In the genomic region with DNA sequence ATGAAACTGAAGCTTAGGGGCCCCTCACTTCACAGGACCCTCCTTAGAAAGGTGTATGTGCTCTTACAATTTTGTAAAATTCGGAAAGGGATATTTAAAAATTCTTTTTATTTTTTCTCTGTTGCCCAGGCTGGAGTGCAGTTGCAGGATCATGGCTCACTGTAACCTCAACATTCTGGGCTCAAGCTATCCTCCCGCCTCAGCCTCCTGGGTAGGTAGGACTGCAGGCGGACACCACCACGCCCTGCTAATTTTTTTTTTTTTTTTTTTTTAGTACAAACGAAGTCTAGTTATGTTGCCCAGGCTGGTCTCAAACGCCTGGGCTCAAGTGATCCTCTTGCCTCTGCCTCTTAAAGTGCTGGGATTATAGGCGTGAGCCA, we compare ENCODE assay signal across 25 cellular contexts. TPM values are rescaled to one million over a fixed set of nuclear protein-coding genes. Genes with fewer than 3 reads are reported as not detected.
A peak's percentile ranks its signal among the peaks of the same experiment; 100 is the strongest.
DNase-seq lines count a peak whose midpoint lies in the region; ATAC-seq, FAIRE-seq and TF ChIP-seq lines count a peak whose summit lies in the region.
"Had no signal": no experiment of that assay in that cellular context is flagged by ENCODE, and none has a peak within 500 bp of the region (broad histone marks: within the 10 kb centered on the region; RNA-seq: fewer than 3 reads in every experiment).

No MANE protein-coding gene starts in this region.

- H3K23ac ChIP-seq in H9 (ENCODE audit: insufficient read length, low read depth, low read length) (no peak overlapping the region), H1 (ENCODE audit: insufficient read length) (no peak overlapping the region), trophoblast cell (ENCODE audit: low read length) (no peak overlapping the region)

- H2BK12ac ChIP-seq in H9 (ENCODE audit: insufficient read length, low read depth, low read length) (no peak overlapping the region), H1 (ENCODE audit: low read depth, low read length) (no peak overlapping the region; the same call in 1 of the 2 replicates), trophoblast cell (ENCODE audit: low read length) (no peak overlapping the region)

- no peak for TF ChIP-seq CTCF in H9 (conservative IDR thresholded peaks at IDR 0.05)
- TF ChIP-seq CTCF in OCI-LY7 (conservative IDR thresholded peaks at IDR 0.05; ENCODE audit: low read length), result no peak
- no peak for TF ChIP-seq CTCF in H1 (IDR thresholded peaks at IDR 0.05; ENCODE audit: control extremely low read depth in 1 of 3, insufficient read depth in 1 of 3, low read depth in 1 of 3, low read length in 3 of 3)

- no peak overlapping the region for H3T11ph ChIP-seq in H9 (ENCODE audit: low read length)

- no peak overlapping the region for H2BK15ac ChIP-seq in H9 (ENCODE audit: low read depth, low read length)
- no peak overlapping the region for H2BK15ac ChIP-seq in H1 (ENCODE audit: low read length)

- H3K27me3 ChIP-seq in H9 (ENCODE audit: insufficient read depth, low read length) (no peaks in the 10 kb centered on the region), H1 (replicated peaks in 1 of 4; ENCODE audit: control insufficient read depth in 3 of 4, extremely low read depth in 1 of 4, insufficient read depth in 3 of 4, low read length in 3 of 4) (no peaks in the 10 kb centered on the region), trophoblast cell (ENCODE audit: insufficient read depth, low read length) (no peaks in the 10 kb centered on the region)
- H3K27me3 ChIP-seq: right atrium auricular region had no signal

- H3K9ac ChIP-seq in H9 (ENCODE audit: extremely low read depth, insufficient read length, low read length) (no peak overlapping the region), H1 (replicated peaks in 1 of 4; ENCODE audit: extremely low read depth in 1 of 4, low read depth in 3 of 4, low read length in 3 of 4) (no peak overlapping the region), trophoblast cell (ENCODE audit: low read length) (no peak overlapping the region)

- H2AFZ ChIP-seq in H9 (ENCODE audit: low read length) (no peak overlapping the region), OCI-LY7 (ENCODE audit: low read length) (peak overlapping the region; percentile 40; the same call in 1 of the 2 replicates), H1 (ENCODE audit: low read length) (no peak overlapping the region), trophoblast cell (ENCODE audit: insufficient read depth, low read length, poor library complexity) (no peak overlapping the region)

- no peak for DNase-seq in H9
- peak; percentile 26 for DNase-seq in OCI-LY7 (ENCODE audit: low spot score)
- no peak for DNase-seq in H1 (ENCODE audit: low read depth in 1 of 2, low spot score in 2 of 2)
- DNase-seq in trophoblast cell, result no peak
- no peak for DNase-seq in NOMO-1 treated with dmso at 0.1 percent for 144 hours (lab: John Stamatoyannopoulos, UW; ENCODE audit: unreplicated experiment)
- DNase-seq: activated CD4-positive, alpha-beta T cell treated with anti-CD3 and anti-CD28 coated beads, Interleukin-2, amount 50 U/mL, for 1 hour; activated CD8-positive, alpha-beta memory T cell treated with anti-CD3 and anti-CD28 coated beads, Interleukin-2, amount 50 U/mL, for 4 hours; activated naive CD8-positive, alpha-beta T cell treated with anti-CD3 and anti-CD28 coated beads, Interleukin-2, amount 50 U/mL, for 24 hours; CD4-positive, alpha-beta T cell; cortex of kidney; GOT3; SIG-M5; stimulated activated CD8-positive, alpha-beta memory T cell treated with anti-CD3 and anti-CD28 coated beads, Interleukin-4, amount 100 ng/mL, for 48 hours had no signal

- H4K91ac ChIP-seq in H9 (ENCODE audit: insufficient read length, low read depth, low read length), result no peak overlapping the region
- no peak overlapping the region for H4K91ac ChIP-seq in H1 (replicated peaks; ENCODE audit: insufficient read length, low read length)
- H4K91ac ChIP-seq in trophoblast cell (ENCODE audit: low read depth, low read length), result peak overlapping the region; percentile 52

- no peaks in the 10 kb centered on the region for H4K20me1 ChIP-seq in H9 (ENCODE audit: control insufficient read depth, insufficient read depth, insufficient read length)
- no peaks in the 10 kb centered on the region for H4K20me1 ChIP-seq in OCI-LY7 (ENCODE audit: insufficient read depth, low read length)
- no peaks in the 10 kb centered on the region for H4K20me1 ChIP-seq in H1 (replicated peaks in 1 of 2; ENCODE audit: control insufficient read depth in 1 of 2, insufficient read depth in 2 of 2, low read length in 2 of 2)

- TF ChIP-seq RAD21 in H1 (IDR thresholded peaks at IDR 0.05 in 1 of 2, conservative IDR thresholded peaks at IDR 0.05 in 1 of 2; ENCODE audit: low read depth in 2 of 2, low read length in 2 of 2), result no peak

- no peak overlapping the region for H3K18ac ChIP-seq in H9 (ENCODE audit: insufficient read length, low read depth, low read length)
- H3K18ac ChIP-seq in H1 (ENCODE audit: extremely low read depth, low read length), result no peak overlapping the region
- H3K18ac ChIP-seq in trophoblast cell (ENCODE audit: low read length), result no peak overlapping the region

- H3K9me3 ChIP-seq in H9 (ENCODE audit: control insufficient read depth, low read depth, low read length) (no peaks in the 10 kb centered on the region), OCI-LY7 (ENCODE audit: low read length) (peaks cover 6% of the 10 kb centered on the region; the same call in 1 of the 2 replicates), H1 (ENCODE audit: insufficient read depth in 2 of 2, low read depth in 1 of 2, low read length in 1 of 2) (peaks cover 0 to 7% of the 10 kb centered on the region in 2 experiments; a peak in 1 of 4 replicates), trophoblast cell (ENCODE audit: insufficient read depth, low read depth, low read length) (peaks cover 5% of the 10 kb centered on the region)
- H3K9me3 ChIP-seq: right atrium auricular region had no signal

- H2AK5ac ChIP-seq in H9 (ENCODE audit: insufficient read length, low read length) (no peak overlapping the region), H1 (ENCODE audit: low read depth, low read length) (0 out of 2 replicates have a peak overlapping the region, but pooled peaks have one; percentile 46), trophoblast cell (ENCODE audit: low read length) (no peak overlapping the region)

- H3K4ac ChIP-seq in H9 (ENCODE audit: low read depth, low read length), result no peak overlapping the region
- H3K4ac ChIP-seq in H1 (replicated peaks; ENCODE audit: insufficient read length, low read depth, low read length), result no peak overlapping the region
- H3K4ac ChIP-seq in trophoblast cell (ENCODE audit: low read depth, low read length), result no peak overlapping the region

- H2BK5ac ChIP-seq in H9 (ENCODE audit: insufficient read length, low read length) (no peak overlapping the region), H1 (ENCODE audit: low read depth, low read length) (peak overlapping the region; percentile 36; the same call in 1 of the 2 replicates), trophoblast cell (ENCODE audit: low read depth, low read length, poor library complexity) (no peak overlapping the region)

- no peak for ATAC-seq in HG03378 (IDR thresholded peaks at IDR 0.05; ENCODE audit: unreplicated experiment)
- no peak for ATAC-seq in GM21367 (IDR thresholded peaks at IDR 0.05; ENCODE audit: unreplicated experiment)
- ATAC-seq: activated naive CD8-positive, alpha-beta T cell treated with anti-CD3 and anti-CD28 coated beads, Interleukin-2, amount 50 U/mL, for 24 hours; left lobe of liver had no signal

- H3K4me1 ChIP-seq in H9 (ENCODE audit: insufficient read depth, low read length) (peaks cover 19% of the 10 kb centered on the region; the same call in 1 of the 2 replicates), OCI-LY7 (ENCODE audit: insufficient read depth, low read length, poor library complexity, severe bottlenecking) (peaks cover 80% of the 10 kb centered on the region), H1 (replicated peaks in 1 of 4; ENCODE audit: control insufficient read depth in 3 of 4, insufficient read depth in 4 of 4, low read length in 3 of 4) (peaks cover 10 to 13% (median 11%) of the 10 kb centered on the region in 4 experiments), trophoblast cell (ENCODE audit: control insufficient read depth in 1 of 2, insufficient read depth in 2 of 2, low read length in 2 of 2) (peaks cover 9 to 14% of the 10 kb centered on the region in 2 experiments)

- peaks cover 33 to 39% of the 10 kb centered on the region in 2 experiments for H3K4me1 Mint-ChIP-seq in H9

- H3K4me3 ChIP-seq in OCI-LY7 (ENCODE audit: low read depth, low read length, poor library complexity, severe bottlenecking), result peak overlapping the region; percentile 50
- no peak overlapping the region for H3K4me3 ChIP-seq in H1 (ENCODE audit: extremely low read depth in 1 of 4, insufficient read depth in 2 of 4, low read depth in 3 of 4, low read length in 4 of 4)
- no peak overlapping the region for H3K4me3 ChIP-seq in trophoblast cell (ENCODE audit: low read depth, low read length)
- H3K4me3 ChIP-seq: right atrium auricular region had no signal

- no peak overlapping the region for H3K56ac ChIP-seq in H9 (ENCODE audit: insufficient read length, low read depth, low read length)
- no peak overlapping the region for H3K56ac ChIP-seq in H1 (replicated peaks; ENCODE audit: insufficient read length, low read depth, low read length)

- H3K4me3 Mint-ChIP-seq in H9, result no peak overlapping the region
- H3K4me3 Mint-ChIP-seq: activated naive CD8-positive, alpha-beta T cell treated with anti-CD3 and anti-CD28 coated beads, Interleukin-2, amount 50 U/mL, for 24 hours; CD4-positive, alpha-beta T cell had no signal

- peaks cover 15% of the 10 kb centered on the region for H3K36me3 ChIP-seq in OCI-LY7 (ENCODE audit: insufficient read depth, low read length)
- H3K36me3 ChIP-seq in H1 (ENCODE audit: control insufficient read depth in 2 of 4, insufficient read depth in 4 of 4, low read length in 3 of 4), result 0 out of 8 replicates have a peak, but pooled peaks cover 0 to 3% (median 0%) of the 10 kb centered on the region in 4 experiments
- no peaks in the 10 kb centered on the region for H3K36me3 ChIP-seq in trophoblast cell (ENCODE audit: control insufficient read depth in 1 of 2, insufficient read depth in 2 of 2, low read length in 2 of 2)
- H3K36me3 ChIP-seq: right atrium auricular region had no signal

- H2BK120ac ChIP-seq in H9 (ENCODE audit: low read depth, low read length, poor library complexity, severe bottlenecking), result no peak overlapping the region
- peak overlapping the region; percentile 38 for H2BK120ac ChIP-seq in H1 (replicated peaks; ENCODE audit: low read depth, low read length)
- H2BK120ac ChIP-seq in trophoblast cell (ENCODE audit: insufficient read depth, low read length, poor library complexity), result no peak overlapping the region

- H3K79me2 ChIP-seq in H9 (ENCODE audit: insufficient read depth, low read length) (no peaks in the 10 kb centered on the region), OCI-LY7 (ENCODE audit: insufficient read depth, low read depth, low read length) (peaks cover 8% of the 10 kb centered on the region; the same call in 1 of the 2 replicates), H1 (ENCODE audit: control insufficient read depth in 1 of 2, insufficient read depth in 2 of 2, low read length in 2 of 2) (no peaks in the 10 kb centered on the region), trophoblast cell (ENCODE audit: control insufficient read depth, insufficient read depth, low read length, poor library complexity) (no peaks in the 10 kb centered on the region)

- H4K5ac ChIP-seq in H9 (ENCODE audit: insufficient read length, low read depth, low read length) (no peak overlapping the region), H1 (ENCODE audit: insufficient read length, low read depth, low read length) (no peak overlapping the region)

- no peak for TF ChIP-seq EP300 in H1 (IDR thresholded peaks at IDR 0.05; ENCODE audit: borderline replicate concordance in 1 of 2, low read depth in 2 of 2, low read length in 2 of 2)

- no peaks in the 10 kb centered on the region for H3K23me2 ChIP-seq in H9 (ENCODE audit: insufficient read length, low read depth, low read length, poor library complexity, severe bottlenecking)
- H3K23me2 ChIP-seq in H1 (ENCODE audit: low read depth, low read length), result 0 out of 2 replicates have a peak, but pooled peaks cover 2% of the 10 kb centered on the region

- H2BK20ac ChIP-seq in H9 (ENCODE audit: low read depth, low read length, poor library complexity, severe bottlenecking) (no peak overlapping the region), H1 (ENCODE audit: low read length) (no peak overlapping the region)

- H3K4me2 ChIP-seq in H9 (ENCODE audit: insufficient read depth, insufficient read length, low read length) (no peak overlapping the region), OCI-LY7 (ENCODE audit: low read length) (peak overlapping the region; percentile 80), H1 (ENCODE audit: insufficient read depth in 1 of 2, low read depth in 2 of 2, low read length in 2 of 2) (no peak overlapping the region), trophoblast cell (ENCODE audit: low read length) (no peak overlapping the region)

- no TSS peak for BruUV-seq in OCI-LY7 (replicated peaks; lab: Mats Ljungman, UMichigan)

- H4K8ac ChIP-seq in H9 (replicated peaks; ENCODE audit: insufficient read length, low read depth, low read length), result no peak overlapping the region
- H4K8ac ChIP-seq in H1 (ENCODE audit: extremely low read depth, insufficient read depth, low read length), result no peak overlapping the region
- H4K8ac ChIP-seq in trophoblast cell (ENCODE audit: low read depth, low read length), result no peak overlapping the region

- peak overlapping the region in 2 of 3 experiments; percentile 89 to 93; a peak in 3 of 7 replicates for H3K27ac Mint-ChIP-seq in H9
- H3K27ac Mint-ChIP-seq: activated naive CD8-positive, alpha-beta T cell treated with anti-CD3 and anti-CD28 coated beads, Interleukin-2, amount 50 U/mL, for 24 hours; activated T-helper 2 cell treated with anti-CD3 and anti-CD28 coated beads, Interferon-gamma antibody, Interleukin-2, Interleukin-4, amounts not matched to agents 10 μg/mL and 5 μg/mL and 100 μg/mL, durations not matched to agents 14 hours and 24 hours and 36 hours; CD4-positive, alpha-beta T cell had no signal

- FAIRE-seq in H1 (lab: Jason Lieb, UNC), result no peak
- FAIRE-seq: bronchial epithelial cell, G401.6, GM19239, HTR-8/SVneo had no signal

- CTCF ChIA-PET in OCI-LY7 (lab: Charles Lee; ENCODE audit: unreplicated experiment), result no interaction called here
- CTCF ChIA-PET in H1 (lab: Charles Lee; ENCODE audit: partially characterized antibody), result interaction anchor here (1.2 to 3.1 kb wide), 2 partner anchors 9 to 20 kb away, joined by 5 to 14 read pairs; no protein-coding TSS in a partner anchor

- intact Hi-C loops in OCI-LY7 (cut with micrococcal nuclease; ENCODE audit: unreplicated experiment), result loop anchor here (2.0 to 10.0 kb wide), 2 partner anchors 51 to 209 kb away; a partner anchor contains a TSS

- H3K27ac ChIP-seq in H9 (ENCODE audit: insufficient read length, low read depth, low read length) (no peak overlapping the region), OCI-LY7 (ENCODE audit: low read depth, low read length, poor library complexity, severe bottlenecking) (peak overlapping the region; percentile 95), H1 (ENCODE audit: low read depth, low read length) (peak overlapping the region; percentile 59; the same call in 1 of the 2 replicates), trophoblast cell (ENCODE audit: low read depth, low read length) (no peak overlapping the region)
- H3K27ac ChIP-seq: right atrium auricular region had no signal

- no peak overlapping the region for H4K12ac ChIP-seq in trophoblast cell (ENCODE audit: low read depth, low read length)

- peaks cover 4 to 8% (median 6%) of the 10 kb centered on the region in 3 experiments; a peak in 4 of 7 replicates for H3K36me3 Mint-ChIP-seq in H9 (ENCODE audit: insufficient read depth in 1 of 3, low read depth in 3 of 3)

- H3K79me1 ChIP-seq in H9 (ENCODE audit: insufficient read depth, low read depth, low read length, poor library complexity, severe bottlenecking) (no peaks in the 10 kb centered on the region), H1 (ENCODE audit: low read depth, low read length) (no peaks in the 10 kb centered on the region), trophoblast cell (ENCODE audit: low read length) (peaks cover 11% of the 10 kb centered on the region)

- H3K14ac ChIP-seq in H9 (ENCODE audit: insufficient read depth, low read length) (no peak overlapping the region), H1 (ENCODE audit: insufficient read length) (no peak overlapping the region), trophoblast cell (ENCODE audit: low read length) (no peak overlapping the region)

- H3K9me3 Mint-ChIP-seq in H9, result peaks cover 0 to 8% of the 10 kb centered on the region in 2 experiments; a peak in 3 of 5 replicates
- H3K9me3 Mint-ChIP-seq: activated naive CD8-positive, alpha-beta T cell treated with anti-CD3 and anti-CD28 coated beads, Interleukin-2, amount 50 U/mL, for 24 hours; activated T-helper 2 cell treated with anti-CD3 and anti-CD28 coated beads, Interferon-gamma antibody, Interleukin-2, Interleukin-4, amounts not matched to agents 10 μg/mL and 5 μg/mL and 100 μg/mL, durations not matched to agents 14 hours and 24 hours and 36 hours; CD4-positive, alpha-beta T cell had no signal

- no peaks in the 10 kb centered on the region for H3K9me2 ChIP-seq in OCI-LY7 (ENCODE audit: insufficient read depth, low read length)

- POLR2A ChIA-PET in OCI-LY7 (lab: Charles Lee), result interaction anchor here (0.7 to 4.4 kb wide), 9 partner anchors 9 to 167 kb away, joined by 3 to 35 read pairs (median 4); no protein-coding TSS in a partner anchor
- POLR2A ChIA-PET in H1 (lab: Charles Lee; ENCODE audit: partially characterized antibody), result no interaction called here

- no CpG with 5 or more reads among the region's 7 CpGs for WGBS in H9 (ENCODE audit: extremely low coverage, insufficient read length, low lambda C conversion rate)
- 85% methylated on average over 6 of the region's 7 CpGs; no CpG with 5 or more reads in 1 of the 2 experiments for WGBS in H1 (ENCODE audit: extremely low coverage in 1 of 2, insufficient coverage in 1 of 2, insufficient read length in 1 of 2, insufficient replicate concordance in 2 of 2, low coverage in 1 of 2, low lambda C conversion rate in 2 of 2, missing lambda C conversion rate in 1 of 2), 2 experiments
- WGBS in trophoblast cell (ENCODE audit: extremely low coverage, insufficient coverage, insufficient read length), result no CpG with 5 or more reads among the region's 7 CpGs

- H3K27me3 Mint-ChIP-seq in H9 (ENCODE audit: low read depth), result no peaks in the 10 kb centered on the region
- H3K27me3 Mint-ChIP-seq: activated naive CD8-positive, alpha-beta T cell treated with anti-CD3 and anti-CD28 coated beads, Interleukin-2, amount 50 U/mL, for 24 hours had no signal

- TF ChIP-seq POLR2A in H1 (IDR thresholded peaks at IDR 0.05; ENCODE audit: control extremely low read depth in 1 of 2, low read depth in 2 of 2, low read length in 2 of 2), result no peak

RNA-seq across cellular contexts. Expression of a gene that starts 45.1 kb away (rescaled TPM):
- total RNA-seq in H9 (2021), result 0.11 and 0.22 TPM in 2 replicates
- total RNA-seq in OCI-LY7 (2014; rRNA removed; shearing (Covaris generic)), result not detected in 2 replicates
- 0.13 and 0.20 TPM in 2 replicates for total RNA-seq in OCI-LY7 (2022)
- total RNA-seq in H1 (2021; fragmentation: NEBNext Ultra II Directional; extraction: Animal tissue kit (Norgen Biotek cat#: 25700)), result 0.19 and 0.34 TPM in 2 replicates
- 0.93 and 0.97 TPM in 2 replicates for polyA plus RNA-seq in H1 (2011; rRNA removed)
- polyA plus RNA-seq in H1 (2011; cell fraction: cytosol; rRNA removed), result 1.2 TPM
- polyA plus RNA-seq in H1 (2011; cell fraction: nucleus; rRNA removed), result 0.37 TPM
- 0.59 to 0.94 TPM (median 0.87 TPM) in 4 replicates for polyA plus RNA-seq in H1 (2012, experiment 1 of 2)
- 0.42 TPM for polyA plus RNA-seq in H1 (2012, experiment 2 of 2)
- polyA plus RNA-seq in H1 (2013, experiment 1 of 2), result 0.83 TPM
- polyA plus RNA-seq in H1 (2013, experiment 2 of 2), result 0.83 TPM
- polyA minus RNA-seq in H1 (2011; rRNA and poly(A)+ RNA removed), result 1.3 and 1.6 TPM in 2 replicates
- not detected for polyA minus RNA-seq in H1 (2011; cell fraction: cytosol; rRNA and poly(A)+ RNA removed)
- 0.80 TPM for polyA minus RNA-seq in H1 (2011; cell fraction: nucleus; rRNA and poly(A)+ RNA removed)
- polyA plus RNA-seq in trophoblast cell (2013), result 0.05 and 0.07 TPM in 2 replicates
- total RNA-seq: activated T-helper 2 cell treated with anti-CD3 and anti-CD28 coated beads, Interferon-gamma antibody, Interleukin-2, Interleukin-4, amounts not matched to agents 10 μg/mL and 5 μg/mL and 100 μg/mL, durations not matched to agents 14 hours and 24 hours and 36 hours; bronchial epithelial cell; CD4-positive, alpha-beta T cell; left lobe of liver; mononuclear cell; right atrium auricular region; T-helper 1 cell treated with Interleukin-12 subunit alpha and Interleukin-12 subunit beta and Interleukin-4 antibody, amounts not matched to agents 30 ng/mL and 1 ng/mL, for 36 hours; temporal lobe had no signal

Comparison
In these comparisons a context has a peak if more than half of its experiments do, and no peak if none do; other contexts are left out.
1. H3K27ac ChIP-seq: peak in OCI-LY7 (single experiment) and H1 (single experiment); none in H9 (single experiment) and trophoblast cell (single experiment).